ENCODE assay signal across 8 cellular contexts in genomic region chr1:65059930-65060538, GRCh38.
A peak's percentile ranks its signal among the peaks of the same experiment; 100 is the strongest.
DNase-seq lines count a peak whose midpoint lies in the region; TF ChIP-seq lines count a peak whose summit lies in the region.

No MANE protein-coding gene starts in this region.

- intact Hi-C loops in colonic mucosa (cut with DNase I), result loop anchor here (5.0 kb wide), 1 partner anchor 147 kb away; no protein-coding TSS in a partner anchor

- H3K27me3 ChIP-seq in colonic mucosa, result no peaks in the 10 kb centered on the region

- H3K9ac ChIP-seq in colonic mucosa (ENCODE audit: low read depth in 2 of 2, low read length in 2 of 2), result no peak overlapping the region

- H3K9me3 ChIP-seq in colonic mucosa, result no peaks in the 10 kb centered on the region

- no peak overlapping the region for H3K4me3 ChIP-seq in colonic mucosa

- peak; percentile 61 for TF ChIP-seq CTCF in colonic mucosa (IDR thresholded peaks at IDR 0.05)

- DNase-seq in NCI-H1417 (lab: John Stamatoyannopoulos, UW) (peak in 2 of 3 experiments; percentile 3 to 36), NCI-H1417 treated with DMSO at 0.1 percent for 48 hours (lab: John Stamatoyannopoulos, UW) (no peak), NCI-H1694 (lab: John Stamatoyannopoulos, UW) (peak; percentile 54), colonic mucosa (no peak), midbrain (lab: John Stamatoyannopoulos, UW) (peak; percentile 27)
- DNase-seq in stimulated activated CD4-positive, alpha-beta T cell treated with anti-CD3 and anti-CD28 coated beads, Interleukin-4, amount 100 ng/mL, for 24 hours, result no peak
- no peak for DNase-seq in activated effector memory CD4-positive, alpha-beta T cell treated with Interleukin-2 at 50 U/mL for 16 hours
- DNase-seq in activated CD8-positive, alpha-beta memory T cell treated with anti-CD3 and anti-CD28 coated beads, Interleukin-2, amount 50 U/mL, for 48 hours, result no peak

- no peaks in the 10 kb centered on the region for H3K4me1 ChIP-seq in colonic mucosa

- no peaks in the 10 kb centered on the region for H3K36me3 ChIP-seq in colonic mucosa

- H3K27ac ChIP-seq in colonic mucosa, result no peak overlapping the region

Comparison
In these comparisons a context has a peak if more than half of its experiments do, and no peak if none do; other contexts are left out.
1. DNase-seq: peak in NCI-H1417 (2 of 3), NCI-H1694 (single experiment) and midbrain (single experiment); none in NCI-H1417 treated with DMSO at 0.1 percent for 48 hours (single experiment), colonic mucosa (single experiment), stimulated activated CD4-positive, alpha-beta T cell treated with anti-CD3 and anti-CD28 coated beads, Interleukin-4, amount 100 ng/mL, for 24 hours (single experiment), activated effector memory CD4-positive, alpha-beta T cell treated with Interleukin-2 at 50 U/mL for 16 hours (single experiment) and activated CD8-positive, alpha-beta memory T cell treated with anti-CD3 and anti-CD28 coated beads, Interleukin-2, amount 50 U/mL, for 48 hours (single experiment).